Comparison of ENCODE assay signal across 1 cellular context in genomic region chr12:32603858-32604257, GRCh38.
TF ChIP-seq lines count a peak whose summit lies in the region.

No MANE protein-coding gene starts in this region.

TF ChIP-seq in GM12878, 131 proteins besides CTCF, POLR2A, EP300 and RAD21 (continued from another document and continues in another):
- TF ChIP-seq, protein P1, sequence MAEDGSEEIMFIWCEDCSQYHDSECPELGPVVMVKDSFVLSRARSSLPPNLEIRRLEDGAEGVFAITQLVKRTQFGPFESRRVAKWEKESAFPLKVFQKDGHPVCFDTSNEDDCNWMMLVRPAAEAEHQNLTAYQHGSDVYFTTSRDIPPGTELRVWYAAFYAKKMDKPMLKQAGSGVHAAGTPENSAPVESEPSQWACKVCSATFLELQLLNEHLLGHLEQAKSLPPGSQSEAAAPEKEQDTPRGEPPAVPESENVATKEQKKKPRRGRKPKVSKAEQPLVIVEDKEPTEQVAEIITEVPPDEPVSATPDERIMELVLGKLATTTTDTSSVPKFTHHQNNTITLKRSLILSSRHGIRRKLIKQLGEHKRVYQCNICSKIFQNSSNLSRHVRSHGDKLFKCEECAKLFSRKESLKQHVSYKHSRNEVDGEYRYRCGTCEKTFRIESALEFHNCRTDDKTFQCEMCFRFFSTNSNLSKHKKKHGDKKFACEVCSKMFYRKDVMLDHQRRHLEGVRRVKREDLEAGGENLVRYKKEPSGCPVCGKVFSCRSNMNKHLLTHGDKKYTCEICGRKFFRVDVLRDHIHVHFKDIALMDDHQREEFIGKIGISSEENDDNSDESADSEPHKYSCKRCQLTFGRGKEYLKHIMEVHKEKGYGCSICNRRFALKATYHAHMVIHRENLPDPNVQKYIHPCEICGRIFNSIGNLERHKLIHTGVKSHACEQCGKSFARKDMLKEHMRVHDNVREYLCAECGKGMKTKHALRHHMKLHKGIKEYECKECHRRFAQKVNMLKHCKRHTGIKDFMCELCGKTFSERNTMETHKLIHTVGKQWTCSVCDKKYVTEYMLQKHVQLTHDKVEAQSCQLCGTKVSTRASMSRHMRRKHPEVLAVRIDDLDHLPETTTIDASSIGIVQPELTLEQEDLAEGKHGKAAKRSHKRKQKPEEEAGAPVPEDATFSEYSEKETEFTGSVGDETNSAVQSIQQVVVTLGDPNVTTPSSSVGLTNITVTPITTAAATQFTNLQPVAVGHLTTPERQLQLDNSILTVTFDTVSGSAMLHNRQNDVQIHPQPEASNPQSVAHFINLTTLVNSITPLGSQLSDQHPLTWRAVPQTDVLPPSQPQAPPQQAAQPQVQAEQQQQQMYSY (CRISPR knock-in tag; IDR thresholded peaks at IDR 0.05), result no peak
- peak; percentile 49; the same call in 2 of the 3 replicates for TF ChIP-seq POU2F2 (IDR thresholded peaks at IDR 0.05; ENCODE audit: borderline replicate concordance, low read depth, low read length)
- no peak for TF ChIP-seq SMAD5 (IDR thresholded peaks at IDR 0.05; ENCODE audit: low read depth)
- no peak for TF ChIP-seq ZNF274 (IDR thresholded peaks at IDR 0.05; ENCODE audit: insufficient read depth, insufficient read length)
- TF ChIP-seq, protein P2, sequence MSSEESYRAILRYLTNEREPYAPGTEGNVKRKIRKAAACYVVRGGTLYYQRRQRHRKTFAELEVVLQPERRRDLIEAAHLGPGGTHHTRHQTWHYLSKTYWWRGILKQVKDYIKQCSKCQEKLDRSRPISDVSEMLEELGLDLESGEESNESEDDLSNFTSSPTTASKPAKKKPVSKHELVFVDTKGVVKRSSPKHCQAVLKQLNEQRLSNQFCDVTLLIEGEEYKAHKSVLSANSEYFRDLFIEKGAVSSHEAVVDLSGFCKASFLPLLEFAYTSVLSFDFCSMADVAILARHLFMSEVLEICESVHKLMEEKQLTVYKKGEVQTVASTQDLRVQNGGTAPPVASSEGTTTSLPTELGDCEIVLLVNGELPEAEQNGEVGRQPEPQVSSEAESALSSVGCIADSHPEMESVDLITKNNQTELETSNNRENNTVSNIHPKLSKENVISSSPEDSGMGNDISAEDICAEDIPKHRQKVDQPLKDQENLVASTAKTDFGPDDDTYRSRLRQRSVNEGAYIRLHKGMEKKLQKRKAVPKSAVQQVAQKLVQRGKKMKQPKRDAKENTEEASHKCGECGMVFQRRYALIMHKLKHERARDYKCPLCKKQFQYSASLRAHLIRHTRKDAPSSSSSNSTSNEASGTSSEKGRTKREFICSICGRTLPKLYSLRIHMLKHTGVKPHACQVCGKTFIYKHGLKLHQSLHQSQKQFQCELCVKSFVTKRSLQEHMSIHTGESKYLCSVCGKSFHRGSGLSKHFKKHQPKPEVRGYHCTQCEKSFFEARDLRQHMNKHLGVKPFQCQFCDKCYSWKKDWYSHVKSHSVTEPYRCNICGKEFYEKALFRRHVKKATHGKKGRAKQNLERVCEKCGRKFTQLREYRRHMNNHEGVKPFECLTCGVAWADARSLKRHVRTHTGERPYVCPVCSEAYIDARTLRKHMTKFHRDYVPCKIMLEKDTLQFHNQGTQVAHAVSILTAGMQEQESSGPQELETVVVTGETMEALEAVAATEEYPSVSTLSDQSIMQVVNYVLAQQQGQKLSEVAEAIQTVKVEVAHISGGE (CRISPR knock-in tag; IDR thresholded peaks at IDR 0.05), result no peak
- TF ChIP-seq MYC (IDR thresholded peaks at IDR 0.05; ENCODE audit: insufficient read depth, insufficient read length, insufficient replicate concordance, low read length, severe bottlenecking), result no peak
- no peak for TF ChIP-seq TCF12 (IDR thresholded peaks at IDR 0.05; ENCODE audit: low read depth, low read length)
- TF ChIP-seq ZBED1 (IDR thresholded peaks at IDR 0.05; ENCODE audit: borderline replicate concordance), result peak; percentile 76; the same call in 1 of the 2 replicates
- peak; percentile 96 for TF ChIP-seq JUNB (IDR thresholded peaks at IDR 0.05)
- no peak for TF ChIP-seq BMI1 (IDR thresholded peaks at IDR 0.05; ENCODE audit: borderline replicate concordance)
- TF ChIP-seq TARDBP (IDR thresholded peaks at IDR 0.05; ENCODE audit: borderline replicate concordance), result no peak
- TF ChIP-seq, protein P3, sequence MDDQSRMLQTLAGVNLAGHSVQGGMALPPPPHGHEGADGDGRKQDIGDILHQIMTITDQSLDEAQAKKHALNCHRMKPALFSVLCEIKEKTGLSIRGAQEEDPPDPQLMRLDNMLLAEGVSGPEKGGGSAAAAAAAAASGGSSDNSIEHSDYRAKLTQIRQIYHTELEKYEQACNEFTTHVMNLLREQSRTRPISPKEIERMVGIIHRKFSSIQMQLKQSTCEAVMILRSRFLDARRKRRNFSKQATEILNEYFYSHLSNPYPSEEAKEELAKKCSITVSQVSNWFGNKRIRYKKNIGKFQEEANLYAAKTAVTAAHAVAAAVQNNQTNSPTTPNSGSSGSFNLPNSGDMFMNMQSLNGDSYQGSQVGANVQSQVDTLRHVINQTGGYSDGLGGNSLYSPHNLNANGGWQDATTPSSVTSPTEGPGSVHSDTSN (IDR thresholded peaks at IDR 0.05; ENCODE audit: insufficient replicate concordance, low read depth, low read length), result no peak
- TF ChIP-seq TCF7 (IDR thresholded peaks at IDR 0.05; ENCODE audit: borderline replicate concordance), result peak; percentile 89
- TF ChIP-seq RBBP5 (conservative IDR thresholded peaks at IDR 0.05), result no peak
- TF ChIP-seq MEF2A (IDR thresholded peaks at IDR 0.05; ENCODE audit: insufficient read depth, low read depth, low read length), result no peak
- TF ChIP-seq RUNX3 (IDR thresholded peaks at IDR 0.05; ENCODE audit: low read length), result peak; percentile 96
- TF ChIP-seq CREB1 (IDR thresholded peaks at IDR 0.05; ENCODE audit: low read depth), result peak; percentile 51; the same call in 1 of the 2 replicates
- no peak for TF ChIP-seq SMARCA5 (IDR thresholded peaks at IDR 0.05)
- no peak for TF ChIP-seq MYB (IDR thresholded peaks at IDR 0.05; ENCODE audit: borderline replicate concordance, low read depth, low read length)
- TF ChIP-seq CEBPB (IDR thresholded peaks at IDR 0.05; ENCODE audit: borderline replicate concordance in 1 of 2, low read depth in 2 of 2, low read length in 2 of 2), result no peak
- TF ChIP-seq SRF (IDR thresholded peaks at IDR 0.05; ENCODE audit: low read depth in 2 of 2, low read length in 2 of 2), result no peak
- TF ChIP-seq EZH2 (IDR thresholded peaks at IDR 0.05; ENCODE audit: borderline replicate concordance, control insufficient read depth, low read depth, low read length), result no peak
- TF ChIP-seq ZNF384 (IDR thresholded peaks at IDR 0.05; ENCODE audit: borderline replicate concordance, low read depth, low read length), result no peak
- TF ChIP-seq IKZF1 (conservative IDR thresholded peaks at IDR 0.05), result peak; percentile 51; the same call in 1 of the 2 replicates
- TF ChIP-seq, protein P4, sequence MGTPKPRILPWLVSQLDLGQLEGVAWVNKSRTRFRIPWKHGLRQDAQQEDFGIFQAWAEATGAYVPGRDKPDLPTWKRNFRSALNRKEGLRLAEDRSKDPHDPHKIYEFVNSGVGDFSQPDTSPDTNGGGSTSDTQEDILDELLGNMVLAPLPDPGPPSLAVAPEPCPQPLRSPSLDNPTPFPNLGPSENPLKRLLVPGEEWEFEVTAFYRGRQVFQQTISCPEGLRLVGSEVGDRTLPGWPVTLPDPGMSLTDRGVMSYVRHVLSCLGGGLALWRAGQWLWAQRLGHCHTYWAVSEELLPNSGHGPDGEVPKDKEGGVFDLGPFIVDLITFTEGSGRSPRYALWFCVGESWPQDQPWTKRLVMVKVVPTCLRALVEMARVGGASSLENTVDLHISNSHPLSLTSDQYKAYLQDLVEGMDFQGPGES (IDR thresholded peaks at IDR 0.05), result no peak
- no peak for TF ChIP-seq ESRRA (IDR thresholded peaks at IDR 0.05; ENCODE audit: low read length)
- no peak for TF ChIP-seq HDAC6 (IDR thresholded peaks at IDR 0.05; ENCODE audit: unreplicated experiment)
- no peak for TF ChIP-seq TCF3 (IDR thresholded peaks at IDR 0.05; ENCODE audit: borderline replicate concordance, insufficient read depth, low read depth, low read length)
- no peak for TF ChIP-seq PKNOX1 (IDR thresholded peaks at IDR 0.05)
- no peak for TF ChIP-seq HSF1 (IDR thresholded peaks at IDR 0.05; ENCODE audit: low read depth, low read length)
- TF ChIP-seq, protein P5, sequence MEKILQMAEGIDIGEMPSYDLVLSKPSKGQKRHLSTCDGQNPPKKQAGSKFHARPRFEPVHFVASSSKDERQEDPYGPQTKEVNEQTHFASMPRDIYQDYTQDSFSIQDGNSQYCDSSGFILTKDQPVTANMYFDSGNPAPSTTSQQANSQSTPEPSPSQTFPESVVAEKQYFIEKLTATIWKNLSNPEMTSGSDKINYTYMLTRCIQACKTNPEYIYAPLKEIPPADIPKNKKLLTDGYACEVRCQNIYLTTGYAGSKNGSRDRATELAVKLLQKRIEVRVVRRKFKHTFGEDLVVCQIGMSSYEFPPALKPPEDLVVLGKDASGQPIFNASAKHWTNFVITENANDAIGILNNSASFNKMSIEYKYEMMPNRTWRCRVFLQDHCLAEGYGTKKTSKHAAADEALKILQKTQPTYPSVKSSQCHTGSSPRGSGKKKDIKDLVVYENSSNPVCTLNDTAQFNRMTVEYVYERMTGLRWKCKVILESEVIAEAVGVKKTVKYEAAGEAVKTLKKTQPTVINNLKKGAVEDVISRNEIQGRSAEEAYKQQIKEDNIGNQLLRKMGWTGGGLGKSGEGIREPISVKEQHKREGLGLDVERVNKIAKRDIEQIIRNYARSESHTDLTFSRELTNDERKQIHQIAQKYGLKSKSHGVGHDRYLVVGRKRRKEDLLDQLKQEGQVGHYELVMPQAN (conservative IDR thresholded peaks at IDR 0.05), result no peak
- TF ChIP-seq DPF2 (IDR thresholded peaks at IDR 0.05), result no peak; the same call in 1 of the 2 replicates
- no peak for TF ChIP-seq NR2C1 (IDR thresholded peaks at IDR 0.05)
- TF ChIP-seq MXI1 (IDR thresholded peaks at IDR 0.05; ENCODE audit: low read depth, low read length), result no peak
- TF ChIP-seq SREBF1 (IDR thresholded peaks at IDR 0.05; ENCODE audit: low read length), result no peak
- TF ChIP-seq ZZZ3 (IDR thresholded peaks at IDR 0.05; ENCODE audit: control insufficient read depth, insufficient read length, low read depth), result no peak
- no peak for TF ChIP-seq SREBF2 (IDR thresholded peaks at IDR 0.05; ENCODE audit: low read length)
- TF ChIP-seq REST (IDR thresholded peaks at IDR 0.05; ENCODE audit: low read depth, low read length), result no peak
- no peak for TF ChIP-seq CHD2 (IDR thresholded peaks at IDR 0.05; ENCODE audit: borderline replicate concordance, low read depth, low read length)
- no peak for TF ChIP-seq NRF1 (conservative IDR thresholded peaks at IDR 0.05; ENCODE audit: low read depth, low read length)
- TF ChIP-seq, protein P6, sequence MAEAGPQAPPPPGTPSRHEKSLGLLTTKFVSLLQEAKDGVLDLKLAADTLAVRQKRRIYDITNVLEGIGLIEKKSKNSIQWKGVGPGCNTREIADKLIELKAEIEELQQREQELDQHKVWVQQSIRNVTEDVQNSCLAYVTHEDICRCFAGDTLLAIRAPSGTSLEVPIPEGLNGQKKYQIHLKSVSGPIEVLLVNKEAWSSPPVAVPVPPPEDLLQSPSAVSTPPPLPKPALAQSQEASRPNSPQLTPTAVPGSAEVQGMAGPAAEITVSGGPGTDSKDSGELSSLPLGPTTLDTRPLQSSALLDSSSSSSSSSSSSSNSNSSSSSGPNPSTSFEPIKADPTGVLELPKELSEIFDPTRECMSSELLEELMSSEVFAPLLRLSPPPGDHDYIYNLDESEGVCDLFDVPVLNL (IDR thresholded peaks at IDR 0.05; ENCODE audit: low read depth, low read length), result no peak
- TF ChIP-seq RB1 (IDR thresholded peaks at IDR 0.05; ENCODE audit: borderline replicate concordance), result no peak
- TF ChIP-seq SIN3A (IDR thresholded peaks at IDR 0.05; ENCODE audit: low read depth, low read length), result no peak
- no peak; the same call in 1 of the 2 replicates for TF ChIP-seq TBL1XR1 (IDR thresholded peaks at IDR 0.05; ENCODE audit: low read depth, low read length)
- no peak for TF ChIP-seq SIX5 (IDR thresholded peaks at IDR 0.05; ENCODE audit: low read depth, low read length, severe bottlenecking)
- no peak for TF ChIP-seq ZSCAN29 (IDR thresholded peaks at IDR 0.05)
- no peak for TF ChIP-seq STAT1 (conservative IDR thresholded peaks at IDR 0.05)
- no peak for TF ChIP-seq WRNIP1 (IDR thresholded peaks at IDR 0.05; ENCODE audit: borderline replicate concordance, low read depth, low read length)
- no peak for TF ChIP-seq STAT3 (IDR thresholded peaks at IDR 0.05; ENCODE audit: low read depth, low read length)
